ENCODE assay signal across 21 cellular contexts in the genomic region with DNA sequence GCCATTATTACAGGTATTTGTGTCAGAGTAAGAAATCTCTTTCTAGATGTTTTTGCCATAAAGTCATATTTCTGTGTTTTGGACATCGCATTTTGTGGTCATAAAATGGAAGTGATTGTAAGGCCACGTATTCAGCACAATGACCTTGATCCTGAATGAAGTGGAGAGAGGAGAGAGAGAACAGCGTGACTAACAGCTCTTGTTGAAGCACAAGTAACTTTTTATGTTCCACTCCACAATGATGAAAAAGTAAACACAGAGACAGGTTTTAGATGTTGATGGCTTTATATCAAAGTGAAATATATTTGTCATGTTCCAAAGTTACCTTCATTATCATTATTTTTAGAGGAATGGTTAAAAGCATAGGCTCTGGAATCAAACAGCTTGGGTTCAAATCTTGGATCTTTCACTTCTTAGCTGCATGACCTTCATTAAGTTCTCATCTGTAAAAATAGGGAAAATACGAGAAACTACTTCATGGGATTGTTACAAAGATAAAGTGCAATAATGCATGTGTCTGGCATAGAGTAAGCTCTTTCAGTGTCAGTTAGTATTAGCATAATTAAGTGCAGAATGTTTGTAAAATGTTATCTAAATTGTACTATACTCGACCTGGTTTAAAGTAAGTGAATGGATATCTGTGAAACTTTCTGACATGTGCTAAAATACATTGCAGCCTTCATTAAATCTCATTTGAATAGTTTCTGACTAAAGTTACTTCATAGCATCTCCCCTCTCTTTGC.
A peak's percentile ranks its signal among the peaks of the same experiment; 100 is the strongest.
DNase-seq lines count a peak whose midpoint lies in the region; ATAC-seq, FAIRE-seq and TF ChIP-seq lines count a peak whose summit lies in the region.
"Had no signal": no experiment of that assay in that cellular context is flagged by ENCODE, and none has a peak within 500 bp of the region (broad histone marks: within the 10 kb centered on the region; RNA-seq: fewer than 3 reads in every experiment).

No MANE protein-coding gene starts in this region.

- H3K9me3 ChIP-seq in astrocyte (ENCODE audit: insufficient read depth, low read depth, low read length): no peaks in the 10 kb centered on the region

- no peaks in the 10 kb centered on the region for H3K27me3 ChIP-seq in astrocyte (ENCODE audit: insufficient read depth, low read length)

- H3K4me3 Mint-ChIP-seq in astrocyte (ENCODE audit: unreplicated experiment) (no peak overlapping the region), progenitor cell of endocrine pancreas (ENCODE audit: low read depth) (no peak overlapping the region)
- H3K4me3 Mint-ChIP-seq: CD8-positive, alpha-beta T cell had no signal

- no peaks in the 10 kb centered on the region for H4K20me1 ChIP-seq in astrocyte (ENCODE audit: insufficient read depth, low read length)

- H3K79me2 ChIP-seq in astrocyte (ENCODE audit: insufficient read depth, low read length): no peaks in the 10 kb centered on the region

- H3K36me3 Mint-ChIP-seq in astrocyte (ENCODE audit: low read depth, unreplicated experiment): no peaks in the 10 kb centered on the region
- no peaks in the 10 kb centered on the region for H3K36me3 Mint-ChIP-seq in progenitor cell of endocrine pancreas (ENCODE audit: insufficient read depth)
- H3K36me3 Mint-ChIP-seq: CD8-positive, alpha-beta T cell had no signal

- H3K4me1 Mint-ChIP-seq in astrocyte (ENCODE audit: low read depth, unreplicated experiment) (no peaks in the 10 kb centered on the region), progenitor cell of endocrine pancreas (ENCODE audit: low read depth) (peaks cover 6% of the 10 kb centered on the region)

- no peaks in the 10 kb centered on the region for H3K4me1 ChIP-seq in astrocyte (ENCODE audit: insufficient read depth, low read length)

- H3K4me2 ChIP-seq in astrocyte (ENCODE audit: low read length): no peak overlapping the region

- no peak overlapping the region for H2AFZ ChIP-seq in astrocyte (ENCODE audit: low read depth, low read length)

- no peaks in the 10 kb centered on the region for H3K36me3 ChIP-seq in astrocyte (ENCODE audit: insufficient read depth, low read length)

- ATAC-seq in GM18519 (IDR thresholded peaks at IDR 0.05; ENCODE audit: low FRiP score, unreplicated experiment): no peak
- ATAC-seq: CD8-positive, alpha-beta T cell had no signal

- no peak overlapping the region for H3K9ac ChIP-seq in astrocyte (ENCODE audit: low read length)

- no peak overlapping the region for H3K27ac Mint-ChIP-seq in astrocyte (ENCODE audit: unreplicated experiment)
- H3K27ac Mint-ChIP-seq in progenitor cell of endocrine pancreas: no peak overlapping the region
- H3K27ac Mint-ChIP-seq: CD8-positive, alpha-beta T cell had no signal

- H3K9me3 Mint-ChIP-seq in astrocyte (ENCODE audit: unreplicated experiment) (no peaks in the 10 kb centered on the region), progenitor cell of endocrine pancreas (ENCODE audit: low read depth) (no peaks in the 10 kb centered on the region)
- H3K9me3 Mint-ChIP-seq: CD8-positive, alpha-beta T cell had no signal

- DNase-seq in DMS79 treated with DMSO at 0.1 percent for 48 hours (lab: John Stamatoyannopoulos, UW) (peak; percentile 6), DMS79 (lab: John Stamatoyannopoulos, UW) (no peak), Ammon's horn (ENCODE audit: low spot score) (peak; percentile 32), NCI-H345 (lab: John Stamatoyannopoulos, UW) (peak; percentile 31), astrocyte (ENCODE audit: low read depth) (peak; percentile 34), HTR-8/SVneo (ENCODE audit: insufficient read length, low spot score) (no peak), progenitor cell of endocrine pancreas (ENCODE audit: low spot score, unreplicated experiment) (no peak)
- DNase-seq: 8988T; C1 segment of cervical spinal cord; CD8-positive, alpha-beta T cell; GOT3; HCEC 1CT; KG1; NCI-H1092; NCI-H146; NCI-H2081 treated with DMSO at 0.1 percent for 48 hours; NCI-H226; NCI-H526 treated with DMSO at 0.1 percent for 48 hours; SIG-M5; T-helper 1 cell had no signal

- H3K27me3 Mint-ChIP-seq in astrocyte (ENCODE audit: low read depth, unreplicated experiment) (no peaks in the 10 kb centered on the region), progenitor cell of endocrine pancreas (peaks cover 14% of the 10 kb centered on the region)

- no peak overlapping the region for H3K27ac ChIP-seq in astrocyte (ENCODE audit: low read depth, low read length)

- FAIRE-seq in astrocyte (lab: Jason Lieb, UNC) (no peak), HTR-8/SVneo (lab: Jason Lieb, UNC) (no peak)

- no peak overlapping the region for H3K4me3 ChIP-seq in astrocyte (ENCODE audit: insufficient read depth, low read depth, low read length)

- TF ChIP-seq CTCF in astrocyte (IDR thresholded peaks at IDR 0.05; ENCODE audit: insufficient read depth, low read depth, low read length) (no peak), progenitor cell of endocrine pancreas (IDR thresholded peaks at IDR 0.05; ENCODE audit: unreplicated experiment) (no peak)

Comparison
In these comparisons a context has a peak if more than half of its experiments do, and no peak if none do; other contexts are left out.
1. DNase-seq: peak in DMS79 treated with DMSO at 0.1 percent for 48 hours (single experiment), Ammon's horn (single experiment), NCI-H345 (single experiment) and astrocyte (single experiment); none in DMS79 (single experiment), HTR-8/SVneo (single experiment) and progenitor cell of endocrine pancreas (single experiment).